ENCODE assay signal across 8 cellular contexts in genomic region chr1:115138973-115139372, GRCh38. TPM values are rescaled to one million over a fixed set of nuclear protein-coding genes. Genes with fewer than 3 reads are reported as not detected.
DNase-seq lines count a peak whose midpoint lies in the region; ATAC-seq, FAIRE-seq and TF ChIP-seq lines count a peak whose summit lies in the region.

No MANE protein-coding gene starts in this region.

- CTCF ChIA-PET in AG04449 (lab: Yijun Ruan, JAX): interaction anchor here (0.7 to 10.2 kb wide), 39 partner anchors 12 to 465 kb away, joined by 3 to 199 read pairs (median 5); no protein-coding TSS in a partner anchor

- H3K4me3 ChIP-seq in AG04449 (ENCODE audit: low read depth, low read length) (no peak overlapping the region), kidney (ENCODE audit: low read length in 2 of 2) (no peak overlapping the region)

- H3K4me1 ChIP-seq in kidney (ENCODE audit: control insufficient read depth in 1 of 2, insufficient read depth in 1 of 2, low read depth in 1 of 2, low read length in 2 of 2): no peaks in the 10 kb centered on the region

- no peak overlapping the region for H3K9ac ChIP-seq in kidney (ENCODE audit: low read length in 2 of 2)

- ATAC-seq in GM18868 (IDR thresholded peaks at IDR 0.05; ENCODE audit: unreplicated experiment) (peak; percentile 94), HG03159 (IDR thresholded peaks at IDR 0.05; ENCODE audit: unreplicated experiment) (peak; percentile 91)

- no peaks in the 10 kb centered on the region for H3K36me3 ChIP-seq in kidney (ENCODE audit: control insufficient read depth in 1 of 2, insufficient read depth in 2 of 2, low read length in 2 of 2)

- H3K27ac ChIP-seq in caudate nucleus (ENCODE audit: low read depth, low read length) (no peak overlapping the region), kidney (ENCODE audit: low read depth in 2 of 2, low read length in 2 of 2) (no peak overlapping the region)

- no peaks in the 10 kb centered on the region for H3K9me3 ChIP-seq in kidney (ENCODE audit: control insufficient read depth in 1 of 2, low read length in 2 of 2)

- FAIRE-seq in kidney (lab: Jason Lieb, UNC): peak; percentile 72

- DNase-seq in AG04449 (ENCODE audit: low read depth, low spot score) (peak; percentile 87), NCI-H226 (peak; percentile 78), caudate nucleus (lab: John Stamatoyannopoulos, UW) (peak in 53 of 61 donors; percentile 6 to 82 (median 44)), kidney (peak; percentile 95)
- DNase-seq in activated CD4-positive, CD25-positive, alpha-beta regulatory T cell (lab: John Stamatoyannopoulos, UW): peak; percentile 5 to 23 (median 12)
- DNase-seq in stimulated activated CD4-positive, alpha-beta T cell treated with anti-CD3 and anti-CD28 coated beads, Interleukin-1b, Interleukin-23, amount 100 ng/mL, for 48 hours: peak; percentile 57

- TF ChIP-seq CTCF in AG04449 (IDR thresholded peaks at IDR 0.05; ENCODE audit: insufficient read depth, low read length, missing control alignments): peak; percentile 88
- peak; percentile 75 for TF ChIP-seq CTCF in kidney (IDR thresholded peaks at IDR 0.05; ENCODE audit: borderline replicate concordance, extremely low read depth, insufficient read depth)

- intact Hi-C loops in kidney (cut with DNase I): no loop called here

- POLR2A ChIA-PET in AG04449 (lab: Yijun Ruan, JAX): interaction anchor here (0.8 to 1.7 kb wide), 3 partner anchors 141 to 184 kb away, joined by 4 read pairs; no protein-coding TSS in a partner anchor

RNA-seq across cellular contexts. Expression of gene TSPAN2, which starts 49.7 kb away (rescaled TPM):
- 9.9 TPM for total RNA-seq in kidney
- polyA plus RNA-seq in kidney (ENCODE audit: insufficient read depth, low read depth, low replicate concordance): 14.6 TPM

Comparison
In these comparisons a context has a peak if more than half of its experiments do, and no peak if none do; other contexts are left out.
1. DNase-seq: peak in every context shown above with its lines; median percentile 95 in kidney; 87 in AG04449; 78 in NCI-H226; 57 in stimulated activated CD4-positive, alpha-beta T cell treated with anti-CD3 and anti-CD28 coated beads, Interleukin-1b, Interleukin-23, amount 100 ng/mL, for 48 hours; 44 in caudate nucleus; 12 in activated CD4-positive, CD25-positive, alpha-beta regulatory T cell.